ENCODE assay signal across 8 cellular contexts in the genomic region with DNA sequence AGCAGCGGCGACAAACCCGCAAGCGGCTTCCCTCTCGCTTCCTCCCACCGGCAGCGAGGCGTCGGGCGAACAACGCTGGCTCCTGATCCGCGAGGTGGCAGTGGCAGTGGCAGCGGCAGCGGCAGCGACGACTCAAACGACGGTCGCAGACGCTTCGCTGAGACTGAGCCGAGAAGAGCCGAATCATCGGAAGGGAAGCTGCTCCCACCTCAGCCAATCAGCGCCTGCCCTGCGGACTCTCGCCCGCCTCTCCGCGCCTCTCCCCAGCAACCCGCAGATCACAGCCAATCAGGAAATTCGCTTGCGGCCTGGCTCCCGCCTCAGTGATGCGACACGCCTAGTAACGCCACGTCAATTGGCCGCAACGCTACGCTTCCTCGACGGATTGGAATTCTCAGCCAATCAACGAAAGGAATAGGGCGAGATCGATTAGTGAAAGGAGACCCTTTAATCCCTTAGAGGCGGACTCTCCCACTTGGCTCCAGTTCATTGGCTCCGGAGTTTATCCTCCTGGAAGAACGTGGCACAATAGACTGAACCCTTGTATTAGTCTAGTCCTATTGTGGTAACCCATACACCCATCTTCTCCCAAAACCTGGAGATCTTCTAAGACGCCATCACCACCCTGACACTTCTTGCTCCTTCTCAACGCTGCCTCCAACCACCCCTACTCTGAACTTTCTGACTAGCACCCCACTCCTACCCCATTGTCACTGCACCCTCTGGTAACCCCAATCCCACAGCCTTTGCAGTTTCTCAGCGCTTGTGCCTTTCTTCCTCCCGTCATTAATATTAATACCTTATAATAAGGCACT. TPM values are rescaled to one million over a fixed set of nuclear protein-coding genes. Genes with fewer than 3 reads are reported as not detected.
DNase-seq lines count a peak whose midpoint lies in the region; ATAC-seq, FAIRE-seq and TF ChIP-seq lines count a peak whose summit lies in the region.

Gene VCP, minus strand, starts transcription at position 165 of the 815 bp plus-strand sequence. CDS start 272 bp downstream, outside the sequence.

- no peaks in the 10 kb centered on the region for H3K9me3 ChIP-seq in kidney (ENCODE audit: control insufficient read depth in 1 of 2, low read length in 2 of 2)

- no peaks in the 10 kb centered on the region for H3K9me3 Mint-ChIP-seq in activated CD4-positive, alpha-beta T cell treated with anti-CD3 and anti-CD28 coated beads for 36 hours (ENCODE audit: low read depth)

- CTCF ChIA-PET in activated CD4-positive, alpha-beta T cell treated with anti-CD3 and anti-CD28 coated beads for 36 hours (lab: Charles Lee), result interaction anchor here (0.7 to 2.5 kb wide), 9 partner anchors 21 to 481 kb away, joined by 3 to 15 read pairs (median 4); partner anchors contain the start of gene PIGO

- H3K27me3 Mint-ChIP-seq in activated CD4-positive, alpha-beta T cell treated with anti-CD3 and anti-CD28 coated beads for 36 hours, result no peaks in the 10 kb centered on the region

- peaks cover 23 to 29% of the 10 kb centered on the region in 2 donors for H3K4me1 ChIP-seq in kidney (ENCODE audit: control insufficient read depth in 1 of 2, insufficient read depth in 1 of 2, low read depth in 1 of 2, low read length in 2 of 2)

- TF ChIP-seq CTCF in choroid plexus epithelial cell (conservative IDR thresholded peaks at IDR 0.05; ENCODE audit: low read depth, low read length), result no peak
- peak; percentile 8 for TF ChIP-seq CTCF in kidney (IDR thresholded peaks at IDR 0.05; ENCODE audit: borderline replicate concordance, extremely low read depth, insufficient read depth)

- POLR2A ChIA-PET in activated CD4-positive, alpha-beta T cell treated with anti-CD3 and anti-CD28 coated beads for 36 hours (lab: Charles Lee), result interaction anchor here (0.5 to 2.3 kb wide), 8 partner anchors 8 to 742 kb away, joined by 3 to 15 read pairs (median 3); partner anchors contain the start of genes FANCG, HINT2 and STOML2

- H3K9ac ChIP-seq in kidney (ENCODE audit: low read length in 2 of 2), result peak within 1 kb of the TSS; percentile 91 to 92

- H3K4me3 Mint-ChIP-seq in activated CD4-positive, alpha-beta T cell treated with anti-CD3 and anti-CD28 coated beads for 36 hours, result peak within 1 kb of the TSS; percentile 91

- FAIRE-seq in kidney (lab: Jason Lieb, UNC), result peak; percentile 99

- ATAC-seq in HG03442 (IDR thresholded peaks at IDR 0.05; ENCODE audit: unreplicated experiment), result peak; percentile 86
- peak; percentile 93 for ATAC-seq in activated CD4-positive, alpha-beta T cell treated with anti-CD3 and anti-CD28 coated beads for 36 hours

- H3K36me3 ChIP-seq in kidney (ENCODE audit: control insufficient read depth in 1 of 2, insufficient read depth in 2 of 2, low read length in 2 of 2), result peaks cover 5 to 6% of the 10 kb centered on the region in 2 donors

- peaks cover 53% of the 10 kb centered on the region for H3K4me1 Mint-ChIP-seq in activated CD4-positive, alpha-beta T cell treated with anti-CD3 and anti-CD28 coated beads for 36 hours

- H3K27ac ChIP-seq in kidney (ENCODE audit: low read depth in 2 of 2, low read length in 2 of 2), result peak within 1 kb of the TSS; percentile 93 to 98

- H3K27ac Mint-ChIP-seq in activated CD4-positive, alpha-beta T cell treated with anti-CD3 and anti-CD28 coated beads for 36 hours, result peak within 1 kb of the TSS; percentile 95

- intact Hi-C loops in activated CD4-positive, alpha-beta T cell treated with anti-CD3 and anti-CD28 coated beads for 36 hours (cut with DNase I, micrococcal nuclease), result loop anchor here (1.0 to 10.0 kb wide), 13 partner anchors 8 to 1778 kb away; partner anchors contain the start of genes DNAJB5 (in 2 of the 2), PIGO (in 2 of the 2), ATOSB (in 1 of the 2) and CCDC107 (in 1 of the 2)
- intact Hi-C loops in kidney (cut with DNase I), result no loop called here

- H3K4me3 ChIP-seq in choroid plexus epithelial cell (ENCODE audit: low read depth, low read length) (peak within 1 kb of the TSS; percentile 100), kidney (ENCODE audit: low read length in 2 of 2) (peak within 1 kb of the TSS; percentile 85 to 87)

- DNase-seq in Ammon's horn (ENCODE audit: low spot score), result peak; percentile 100
- peak; percentile 97 for DNase-seq in GM19238 (ENCODE audit: insufficient read length, low spot score)
- peak; percentile 98 to 99 for DNase-seq in NCI-H524 (lab: John Stamatoyannopoulos, UW)
- DNase-seq in activated CD4-positive, alpha-beta T cell treated with anti-CD3 and anti-CD28 coated beads for 36 hours, result peak; percentile 99
- DNase-seq in choroid plexus epithelial cell (ENCODE audit: low read depth), result peak; percentile 100
- peak; percentile 99 for DNase-seq in kidney
- DNase-seq in stimulated activated CD4-positive, alpha-beta T cell treated with anti-CD3 and anti-CD28 coated beads, Interleukin-15, amount 100 ng/mL, for 48 hours (ENCODE audit: low read depth in 2 of 2), result peak; percentile 96 to 97

- peaks cover 76% of the 10 kb centered on the region for H3K36me3 Mint-ChIP-seq in activated CD4-positive, alpha-beta T cell treated with anti-CD3 and anti-CD28 coated beads for 36 hours (ENCODE audit: low read depth)

RNA-seq across cellular contexts. Expression of gene VCP, which starts in this region (rescaled TPM):
- 100 to 1,000 TPM; 261 to 268 TPM for total RNA-seq in activated CD4-positive, alpha-beta T cell treated with anti-CD3 and anti-CD28 coated beads for 36 hours
- 167 TPM for total RNA-seq in kidney
- 118 TPM for polyA plus RNA-seq in kidney (ENCODE audit: insufficient read depth, low read depth, low replicate concordance)

Comparison
In these comparisons a context has a peak if more than half of its experiments do, and no peak if none do; other contexts are left out.
1. Peak in every context shown above with its lines: DNase-seq, ATAC-seq, H3K4me3 ChIP-seq and H3K27ac ChIP-seq.